In genomic region chr1:59266927-59267293, GRCh38 we compare ENCODE assay signal across 13 cellular contexts. TPM values are rescaled to one million over a fixed set of nuclear protein-coding genes. Genes with fewer than 3 reads are reported as not detected.
A peak's percentile ranks its signal among the peaks of the same experiment; 100 is the strongest.
DNase-seq lines count a peak whose midpoint lies in the region; ATAC-seq, FAIRE-seq and TF ChIP-seq lines count a peak whose summit lies in the region.
"Had no signal": no experiment of that assay in that cellular context is flagged by ENCODE, and none has a peak within 500 bp of the region (broad histone marks: within the 10 kb centered on the region; RNA-seq: fewer than 3 reads in every experiment).

No MANE protein-coding gene starts in this region.

- peak overlapping the region; percentile 26 for H2AFZ ChIP-seq in osteoblast (ENCODE audit: low read length)

- H3K9me3 ChIP-seq in osteoblast (ENCODE audit: low read depth, low read length) (no peaks in the 10 kb centered on the region), kidney (ENCODE audit: control insufficient read depth in 1 of 2, low read length in 2 of 2) (no peaks in the 10 kb centered on the region), transverse colon (peaks cover 0 to 4% of the 10 kb centered on the region in 2 donors)

- H3K79me2 ChIP-seq in osteoblast (ENCODE audit: insufficient read depth, low read length): no peaks in the 10 kb centered on the region

- intact Hi-C loops in kidney (cut with DNase I) (no loop called here), transverse colon (cut with DNase I; ENCODE audit: low total_unique reads) (no loop called here)

- FAIRE-seq in kidney (lab: Jason Lieb, UNC): no peak
- FAIRE-seq: bronchial epithelial cell had no signal

- no peaks in the 10 kb centered on the region for H3K36me3 Mint-ChIP-seq in progenitor cell of endocrine pancreas (ENCODE audit: insufficient read depth)

- no peak for TF ChIP-seq EP300 in transverse colon (IDR thresholded peaks at IDR 0.05; ENCODE audit: low read depth)

- no peaks in the 10 kb centered on the region for H4K20me1 ChIP-seq in osteoblast (ENCODE audit: insufficient read depth, low read length)

- no peak overlapping the region for H3K4me3 Mint-ChIP-seq in progenitor cell of endocrine pancreas (ENCODE audit: low read depth)

- H3K27me3 ChIP-seq in osteoblast (ENCODE audit: insufficient read depth, low read length) (no peaks in the 10 kb centered on the region), transverse colon (no peaks in the 10 kb centered on the region)

- no peaks in the 10 kb centered on the region for H3K4me1 Mint-ChIP-seq in progenitor cell of endocrine pancreas (ENCODE audit: low read depth)

- DNase-seq in osteoblast (ENCODE audit: insufficient read length, low spot score, missing footprints) (no peak), kidney (no peak), transverse colon (no peak), progenitor cell of endocrine pancreas (ENCODE audit: low spot score, unreplicated experiment) (no peak)
- DNase-seq: DMS153, NCI-H2171, WERI-Rb-1 had no signal

- no peak for TF ChIP-seq POLR2A in transverse colon (IDR thresholded peaks at IDR 0.05)

- ATAC-seq in GM18868 (IDR thresholded peaks at IDR 0.05; ENCODE audit: unreplicated experiment) (peak; percentile 41), GM21528 (IDR thresholded peaks at IDR 0.05; ENCODE audit: low FRiP score, unreplicated experiment) (peak; percentile 58), HG03097 (IDR thresholded peaks at IDR 0.05; ENCODE audit: low FRiP score, unreplicated experiment) (peak; percentile 39)
- ATAC-seq: esophagus mucosa had no signal

- in situ Hi-C loops in transverse colon (cut with MboI; ENCODE audit: low pct_ligation_motif_present in 1 of 4, low pct_unique_long_range_greater_than_20kb in 1 of 4, low sequenced_read_pairs in 3 of 4): no loop called here

- no peak overlapping the region for H3K4me2 ChIP-seq in osteoblast (ENCODE audit: insufficient read depth, low read length)
- H3K4me2 ChIP-seq: smooth muscle cell had no signal

- peaks cover 4% of the 10 kb centered on the region for H3K9me3 Mint-ChIP-seq in progenitor cell of endocrine pancreas (ENCODE audit: low read depth)

- H3K36me3 ChIP-seq in osteoblast (ENCODE audit: insufficient read depth, low read length): no peaks in the 10 kb centered on the region
- no peaks in the 10 kb centered on the region for H3K36me3 ChIP-seq in kidney (ENCODE audit: control insufficient read depth in 1 of 2, insufficient read depth in 2 of 2, low read length in 2 of 2)
- H3K36me3 ChIP-seq in transverse colon: no peaks in the 10 kb centered on the region
- H3K36me3 ChIP-seq: WERI-Rb-1 had no signal

- TF ChIP-seq CTCF in osteoblast (IDR thresholded peaks at IDR 0.05; ENCODE audit: extremely low read depth, low read depth, low read length) (no peak), kidney (IDR thresholded peaks at IDR 0.05; ENCODE audit: borderline replicate concordance, extremely low read depth, insufficient read depth) (no peak), transverse colon (IDR thresholded peaks at IDR 0.05) (no peak), progenitor cell of endocrine pancreas (IDR thresholded peaks at IDR 0.05; ENCODE audit: unreplicated experiment) (no peak)

- peaks cover 4% of the 10 kb centered on the region for H3K27me3 Mint-ChIP-seq in progenitor cell of endocrine pancreas

- H3K27ac ChIP-seq in osteoblast (ENCODE audit: low read depth, low read length) (no peak overlapping the region), kidney (ENCODE audit: low read depth in 2 of 2, low read length in 2 of 2) (no peak overlapping the region), transverse colon (no peak overlapping the region)
- H3K27ac ChIP-seq: WERI-Rb-1 had no signal

- no peak overlapping the region for H3K4me3 ChIP-seq in osteoblast (ENCODE audit: insufficient read depth, low read length)
- no peak overlapping the region for H3K4me3 ChIP-seq in kidney (ENCODE audit: low read length in 2 of 2)
- H3K4me3 ChIP-seq in transverse colon: no peak overlapping the region
- H3K4me3 ChIP-seq: smooth muscle cell had no signal

- H3K4me1 ChIP-seq in osteoblast (ENCODE audit: insufficient read depth, low read length) (peaks cover 1% of the 10 kb centered on the region), kidney (ENCODE audit: control insufficient read depth in 1 of 2, insufficient read depth in 1 of 2, low read depth in 1 of 2, low read length in 2 of 2) (peaks cover 0 to 3% of the 10 kb centered on the region in 2 donors), transverse colon (no peaks in the 10 kb centered on the region)

- H3K9ac ChIP-seq in kidney (ENCODE audit: low read length in 2 of 2): no peak overlapping the region

- H3K27ac Mint-ChIP-seq in progenitor cell of endocrine pancreas: no peak overlapping the region

RNA-seq across cellular contexts. Expression of gene FGGY, which starts 30.0 kb away (rescaled TPM):
- total RNA-seq in osteoblast (17.1 and 24.6 TPM in 2 replicates), kidney (31.0 TPM), transverse colon (10 to 100 TPM; 18.2 to 97.7 (median 27.1) TPM), progenitor cell of endocrine pancreas (18.0 and 18.2 TPM in 2 replicates)
- polyA plus RNA-seq in kidney (ENCODE audit: insufficient read depth, low read depth, low replicate concordance): 11.2 TPM
